ENCODE assay signal across 18 cellular contexts in the genomic region with DNA sequence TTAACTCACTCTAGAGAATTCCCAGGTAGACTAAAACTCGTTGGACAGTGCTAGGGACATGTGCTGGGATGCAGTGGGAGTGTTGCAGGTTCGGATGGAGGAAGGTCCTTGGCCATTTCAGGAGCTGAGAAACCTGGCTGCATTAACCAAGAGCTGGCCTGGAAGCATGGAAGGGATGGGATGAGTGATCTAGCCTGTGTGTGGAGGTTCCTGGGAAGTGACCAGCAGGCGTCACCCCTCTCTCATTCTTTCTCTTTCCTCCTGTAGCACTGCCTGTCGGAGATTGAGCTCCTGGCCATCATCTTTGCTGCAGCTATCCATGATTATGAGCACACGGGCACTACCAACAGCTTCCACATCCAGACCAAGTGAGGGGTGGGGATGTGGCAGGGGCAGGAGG. TPM values are rescaled to one million over a fixed set of nuclear protein-coding genes. Genes with fewer than 3 reads are reported as not detected.
DNase-seq lines count a peak whose midpoint lies in the region; ATAC-seq and TF ChIP-seq lines count a peak whose summit lies in the region.
"Had no signal": no experiment of that assay in that cellular context is flagged by ENCODE, and none has a peak within 500 bp of the region (broad histone marks: within the 10 kb centered on the region; RNA-seq: fewer than 3 reads in every experiment).

No MANE protein-coding gene starts in this region.

- ATAC-seq in Panc1 (peak; percentile 66), GM18907 (IDR thresholded peaks at IDR 0.05; ENCODE audit: unreplicated experiment) (no peak), HG03108 (IDR thresholded peaks at IDR 0.05; ENCODE audit: unreplicated experiment) (no peak)
- ATAC-seq in stimulated activated naive B cell treated with anti-CD40 and anti-IgM and Interleukin-4, amounts not matched to agents 10 μg/mL and 1 μg/mL and 100 μg/mL, for 72 hours (replicated peaks): no peak
- ATAC-seq: PC-3 had no signal

- H2BK5ac ChIP-seq in H9 (ENCODE audit: insufficient read length, low read length): no peak overlapping the region

- no peak overlapping the region for H3K4ac ChIP-seq in H9 (ENCODE audit: low read depth, low read length)

- no peak overlapping the region for H4K91ac ChIP-seq in H9 (ENCODE audit: insufficient read length, low read depth, low read length)

- H3K4me3 ChIP-seq in Panc1 (ENCODE audit: low read depth in 2 of 2, low read length in 2 of 2) (no peak overlapping the region), endodermal cell (ENCODE audit: low read length) (no peak overlapping the region), coronary artery (no peak overlapping the region)
- H3K4me3 ChIP-seq: SJSA1 had no signal

- no peaks in the 10 kb centered on the region for H3K23me2 ChIP-seq in H9 (ENCODE audit: insufficient read length, low read depth, low read length, poor library complexity, severe bottlenecking)

- H2BK15ac ChIP-seq in H9 (ENCODE audit: low read depth, low read length): no peak overlapping the region

- no peak overlapping the region for H3K27ac ChIP-seq in H9 (ENCODE audit: insufficient read length, low read depth, low read length)
- H3K27ac ChIP-seq in Panc1 (ENCODE audit: low read length): no peak overlapping the region
- no peak overlapping the region for H3K27ac ChIP-seq in endodermal cell (ENCODE audit: low read depth, low read length)
- no peak overlapping the region for H3K27ac ChIP-seq in coronary artery
- H3K27ac ChIP-seq: SJSA1 had no signal

- TF ChIP-seq CTCF in H9 (conservative IDR thresholded peaks at IDR 0.05) (peak; percentile 56), Panc1 (IDR thresholded peaks at IDR 0.05) (no peak), endodermal cell (conservative IDR thresholded peaks at IDR 0.05) (peak; percentile 67), coronary artery (IDR thresholded peaks at IDR 0.05) (no peak)

- H3K9me3 Mint-ChIP-seq in H9 (no peaks in the 10 kb centered on the region; a peak in 1 of 5 replicates), endodermal cell (no peaks in the 10 kb centered on the region)
- H3K9me3 Mint-ChIP-seq in stimulated activated naive B cell treated with anti-CD40 and anti-IgM and Interleukin-4, amounts not matched to agents 10 μg/mL and 1 μg/mL and 100 μg/mL, for 72 hours: no peaks in the 10 kb centered on the region
- H3K9me3 Mint-ChIP-seq: CD4-positive, alpha-beta T cell had no signal

- no CpG with 5 or more reads among the region's 5 CpGs for WGBS in H9 (ENCODE audit: extremely low coverage, insufficient read length, low lambda C conversion rate)
- 65 to 73% methylated on average over 2 to 4 of the region's 5 CpGs for WGBS in endodermal cell (ENCODE audit: insufficient coverage in 1 of 2, insufficient read length in 1 of 2), 2 experiments

- H3K27me3 Mint-ChIP-seq in H9 (ENCODE audit: low read depth): peaks cover 82% of the 10 kb centered on the region
- peaks cover 28% of the 10 kb centered on the region for H3K27me3 Mint-ChIP-seq in endodermal cell (ENCODE audit: insufficient read depth)
- H3K27me3 Mint-ChIP-seq in stimulated activated naive B cell treated with anti-CD40 and anti-IgM and Interleukin-4, amounts not matched to agents 10 μg/mL and 1 μg/mL and 100 μg/mL, for 72 hours: no peaks in the 10 kb centered on the region
- H3K27me3 Mint-ChIP-seq: CD4-positive, alpha-beta T cell had no signal

- H3K27me3 ChIP-seq in H9 (ENCODE audit: insufficient read depth, low read length): no peaks in the 10 kb centered on the region
- H3K27me3 ChIP-seq in Panc1 (ENCODE audit: control insufficient read depth, insufficient read depth, low read length): peaks cover 8% of the 10 kb centered on the region
- H3K27me3 ChIP-seq in endodermal cell (ENCODE audit: control insufficient read depth, insufficient read depth, low read length, poor library complexity, severe bottlenecking): no peaks in the 10 kb centered on the region

- no peak overlapping the region for H2BK12ac ChIP-seq in H9 (ENCODE audit: insufficient read length, low read depth, low read length)

- no peak overlapping the region for H2BK120ac ChIP-seq in H9 (ENCODE audit: low read depth, low read length, poor library complexity, severe bottlenecking)

- H3K36me3 ChIP-seq in Panc1 (ENCODE audit: control insufficient read depth, insufficient read depth, low read length) (no peaks in the 10 kb centered on the region), endodermal cell (ENCODE audit: control insufficient read depth, insufficient read depth, low read length) (no peaks in the 10 kb centered on the region)
- H3K36me3 ChIP-seq: BE2C, SJSA1 had no signal

- H3K79me1 ChIP-seq in H9 (ENCODE audit: insufficient read depth, low read depth, low read length, poor library complexity, severe bottlenecking): no peaks in the 10 kb centered on the region

- in situ Hi-C loops in Panc1 (cut with HindIII; ENCODE audit: low pct_unique_long_range_greater_than_20kb, low sequenced_read_pairs): no loop called here

- H3K4me1 Mint-ChIP-seq in H9 (peaks cover 29 to 33% of the 10 kb centered on the region in 2 experiments), endodermal cell (peaks cover 2% of the 10 kb centered on the region)
- peaks cover 0 to 6% of the 10 kb centered on the region in 2 donors for H3K4me1 Mint-ChIP-seq in stimulated activated naive B cell treated with anti-CD40 and anti-IgM and Interleukin-4, amounts not matched to agents 10 μg/mL and 1 μg/mL and 100 μg/mL, for 72 hours

- CTCF ChIA-PET in Panc1 (lab: Charles Lee): interaction anchor here (0.7 kb wide), 1 partner anchor 31 kb away, joined by 3 read pairs; no protein-coding TSS in a partner anchor

- no peak overlapping the region for H3K18ac ChIP-seq in H9 (ENCODE audit: insufficient read length, low read depth, low read length)

- H3K4me1 ChIP-seq in H9 (ENCODE audit: insufficient read depth, low read length): peaks cover 4% of the 10 kb centered on the region
- no peaks in the 10 kb centered on the region for H3K4me1 ChIP-seq in Panc1 (ENCODE audit: control insufficient read depth, insufficient read depth, low read length)
- no peaks in the 10 kb centered on the region for H3K4me1 ChIP-seq in endodermal cell (ENCODE audit: control insufficient read depth, insufficient read depth, low read length)
- H3K4me1 ChIP-seq: BE2C, SJSA1 had no signal

- no peaks in the 10 kb centered on the region for H3K79me2 ChIP-seq in H9 (ENCODE audit: insufficient read depth, low read length)

- H3K9me3 ChIP-seq in H9 (ENCODE audit: control insufficient read depth, low read depth, low read length): no peaks in the 10 kb centered on the region
- H3K9me3 ChIP-seq in Panc1 (ENCODE audit: control insufficient read depth, insufficient read depth, low read depth, low read length): no peaks in the 10 kb centered on the region
- no peaks in the 10 kb centered on the region for H3K9me3 ChIP-seq in endodermal cell (ENCODE audit: control insufficient read depth, low read length)
- H3K9me3 ChIP-seq: BE2C, SJSA1 had no signal

- H3T11ph ChIP-seq in H9 (ENCODE audit: low read length): no peak overlapping the region

- DNase-seq in H9 (peak; percentile 71), Panc1 (ENCODE audit: low read depth, low spot score) (no peak), endodermal cell (peak; percentile 86), coronary artery (ENCODE audit: low spot score) (no peak)
- no peak for DNase-seq in stimulated activated naive B cell treated with anti-CD40 and anti-IgM and Interleukin-4, amounts not matched to agents 10 μg/mL and 1 μg/mL and 100 μg/mL, for 72 hours
- DNase-seq: BE2C; CD4-positive, alpha-beta T cell; EL; NCI-H1436; NCI-H2029 treated with DMSO at 0.1 percent for 48 hours; NCI-H2171 treated with DMSO at 0.1 percent for 48 hours; NCI-H446 treated with DMSO at 0.1 percent for 48 hours; NCI-H748 treated with DMSO at 0.1 percent for 48 hours; PC-3 had no signal

- no peak overlapping the region for H3K14ac ChIP-seq in H9 (ENCODE audit: insufficient read depth, low read length)

- H2BK20ac ChIP-seq in H9 (ENCODE audit: low read depth, low read length, poor library complexity, severe bottlenecking): no peak overlapping the region

- intact Hi-C loops in Panc1 (cut with micrococcal nuclease; ENCODE audit: unreplicated experiment): no loop called here

- no peak overlapping the region for H3K23ac ChIP-seq in H9 (ENCODE audit: insufficient read length, low read depth, low read length)

- BruUV-seq in Panc1 (replicated peaks; lab: Mats Ljungman, UMichigan): no TSS peak

- H4K8ac ChIP-seq in H9 (replicated peaks; ENCODE audit: insufficient read length, low read depth, low read length): no peak overlapping the region

- H2AK5ac ChIP-seq in H9 (ENCODE audit: insufficient read length, low read length): no peak overlapping the region

- H3K4me3 Mint-ChIP-seq in H9 (no peak overlapping the region), endodermal cell (no peak overlapping the region)
- no peak overlapping the region for H3K4me3 Mint-ChIP-seq in stimulated activated naive B cell treated with anti-CD40 and anti-IgM and Interleukin-4, amounts not matched to agents 10 μg/mL and 1 μg/mL and 100 μg/mL, for 72 hours
- H3K4me3 Mint-ChIP-seq: CD4-positive, alpha-beta T cell had no signal

- no peak overlapping the region for H3K4me2 ChIP-seq in H9 (ENCODE audit: insufficient read depth, insufficient read length, low read length)

- H3K27ac Mint-ChIP-seq in H9 (no peak overlapping the region), endodermal cell (no peak overlapping the region)
- H3K27ac Mint-ChIP-seq in stimulated activated naive B cell treated with anti-CD40 and anti-IgM and Interleukin-4, amounts not matched to agents 10 μg/mL and 1 μg/mL and 100 μg/mL, for 72 hours: peak overlapping the region; percentile 15
- H3K27ac Mint-ChIP-seq: CD4-positive, alpha-beta T cell had no signal

- H3K9ac ChIP-seq in H9 (ENCODE audit: extremely low read depth, insufficient read length, low read length) (no peak overlapping the region), endodermal cell (ENCODE audit: extremely low read depth, low read length, poor library complexity, severe bottlenecking) (no peak overlapping the region)

- no peak overlapping the region for H4K5ac ChIP-seq in H9 (ENCODE audit: insufficient read length, low read depth, low read length)

- POLR2A ChIA-PET in Panc1 (lab: Charles Lee): no interaction called here

- H3K36me3 Mint-ChIP-seq in H9 (ENCODE audit: insufficient read depth in 1 of 3, low read depth in 3 of 3): no peaks in the 10 kb centered on the region; a peak in 2 of 7 replicates
- no peaks in the 10 kb centered on the region for H3K36me3 Mint-ChIP-seq in endodermal cell (ENCODE audit: low read depth)
- H3K36me3 Mint-ChIP-seq in stimulated activated naive B cell treated with anti-CD40 and anti-IgM and Interleukin-4, amounts not matched to agents 10 μg/mL and 1 μg/mL and 100 μg/mL, for 72 hours: peaks cover 63 to 82% of the 10 kb centered on the region in 2 donors

- peaks cover 2% of the 10 kb centered on the region for H4K20me1 ChIP-seq in H9 (ENCODE audit: control insufficient read depth, insufficient read depth, insufficient read length)

- H3K56ac ChIP-seq in H9 (ENCODE audit: insufficient read length, low read depth, low read length): no peak overlapping the region

- H2AFZ ChIP-seq in H9 (ENCODE audit: low read length): no peak overlapping the region

RNA-seq across cellular contexts. Expression of a gene that starts 15.6 kb away (rescaled TPM):
- total RNA-seq in H9 (2021) (4.3 and 8.5 TPM in 2 replicates), Panc1 (2021; ENCODE audit: unreplicated experiment) (0.23 TPM), endodermal cell (10 to 100 TPM; 12.5 to 16.1 TPM)
- polyA plus RNA-seq in Panc1 (2012; ENCODE audit: insufficient read length): not detected
- polyA plus RNA-seq in endodermal cell (2013, experiment 1 of 2): 42.6 TPM
- 40.8 TPM for polyA plus RNA-seq in endodermal cell (2013, experiment 2 of 2)
- total RNA-seq: CD4-positive, alpha-beta T cell; PC-3; SJSA1 had no signal
- polyA plus RNA-seq: AG04450 had no signal

RNA-seq across cellular contexts. Expression of a gene that starts 23.5 kb away (rescaled TPM):
- 1.6 and 2.1 TPM in 2 replicates for total RNA-seq in H9 (2021)
- total RNA-seq in Panc1 (2021; ENCODE audit: unreplicated experiment): not detected
- polyA plus RNA-seq in Panc1 (2012; ENCODE audit: insufficient read length): not detected
- 1 to 10 TPM; 1.1 to 1.6 TPM for total RNA-seq in endodermal cell
- 11.4 TPM for polyA plus RNA-seq in endodermal cell (2013, experiment 1 of 2)
- polyA plus RNA-seq in endodermal cell (2013, experiment 2 of 2): 10.6 TPM
- total RNA-seq: PC-3, SJSA1 had no signal
- polyA plus RNA-seq: AG04450 had no signal

Comparison
In these comparisons a context has a peak if more than half of its experiments do, and no peak if none do; other contexts are left out.
1. DNase-seq: peak in H9 (single experiment) and endodermal cell (single experiment); none in Panc1 (single experiment), stimulated activated naive B cell treated with anti-CD40 and anti-IgM and Interleukin-4, amounts not matched to agents 10 μg/mL and 1 μg/mL and 100 μg/mL, for 72 hours (single experiment) and coronary artery (single experiment).
2. CTCF ChIP-seq: peak in H9 (single experiment) and endodermal cell (single experiment); none in Panc1 (single experiment) and coronary artery (single experiment).